9 cellular contexts compared by ENCODE assay signal in genomic region chr3:44339990-44340389, GRCh38. TPM values are rescaled to one million over a fixed set of nuclear protein-coding genes. Genes with fewer than 3 reads are reported as not detected.
DNase-seq lines count a peak whose midpoint lies in the region; ATAC-seq and TF ChIP-seq lines count a peak whose summit lies in the region.
"Had no signal": no experiment of that assay in that cellular context is flagged by ENCODE, and none has a peak within 500 bp of the region (broad histone marks: within the 10 kb centered on the region; RNA-seq: fewer than 3 reads in every experiment).

No MANE protein-coding gene starts in this region.

- no peak overlapping the region for H3K9ac ChIP-seq in neural cell (ENCODE audit: low read length)

- no peaks in the 10 kb centered on the region for H4K20me1 ChIP-seq in neural cell (ENCODE audit: insufficient read depth)

- peak overlapping the region; percentile 96 for H3K4me2 ChIP-seq in neural cell (ENCODE audit: low read length)

- DNase-seq in CD8-positive, alpha-beta T cell = no peak
- DNase-seq in NAMALWA (ENCODE audit: low spot score) = peak; percentile 13
- DNase-seq in dermis blood vessel endothelial cell = peak; percentile 1
- DNase-seq in activated CD4-positive, CD25-positive, alpha-beta regulatory T cell (lab: John Stamatoyannopoulos, UW) = no peak
- DNase-seq in hepatic stellate cell (ENCODE audit: low spot score) = no peak
- no peak for DNase-seq in DMS79 (lab: John Stamatoyannopoulos, UW)
- DNase-seq in hippocampal formation (lab: John Stamatoyannopoulos, UW) = no peak
- DNase-seq: left lung had no signal

- H3K36me3 ChIP-seq in CD8-positive, alpha-beta T cell (ENCODE audit: insufficient read depth, low read length) = no peaks in the 10 kb centered on the region
- no peaks in the 10 kb centered on the region for H3K36me3 ChIP-seq in neural cell (ENCODE audit: insufficient read depth, low read length)
- H3K36me3 ChIP-seq: left lung had no signal

- TF ChIP-seq RAD21 in neural cell (conservative IDR thresholded peaks at IDR 0.05) = no peak

- peak overlapping the region; percentile 50 for H3K27ac Mint-ChIP-seq in CD8-positive, alpha-beta T cell

- no peak for TF ChIP-seq EP300 in neural cell (conservative IDR thresholded peaks at IDR 0.05; ENCODE audit: poor library complexity, severe bottlenecking)

- ATAC-seq in CD8-positive, alpha-beta T cell = no peak
- ATAC-seq: left lung had no signal

- H3K9me2 ChIP-seq in neural cell (ENCODE audit: insufficient read depth, low read length) = no peaks in the 10 kb centered on the region

- H3K4me1 Mint-ChIP-seq in CD8-positive, alpha-beta T cell (ENCODE audit: low read depth) = peaks cover 34% of the 10 kb centered on the region

- POLR2A ChIA-PET in CD8-positive, alpha-beta T cell (lab: Charles Lee) = interaction anchor here (3.0 kb wide), 1 partner anchor 171 kb away, joined by 23 read pairs; no protein-coding TSS in a partner anchor

- no peak overlapping the region for H2AFZ ChIP-seq in neural cell (ENCODE audit: low read depth, low read length)

- no peaks in the 10 kb centered on the region for H3K9me3 Mint-ChIP-seq in CD8-positive, alpha-beta T cell

- H3K9me3 ChIP-seq in CD8-positive, alpha-beta T cell (ENCODE audit: low read length) = no peaks in the 10 kb centered on the region
- no peaks in the 10 kb centered on the region for H3K9me3 ChIP-seq in neural cell (ENCODE audit: low read length)
- H3K9me3 ChIP-seq: left lung had no signal

- peaks cover 11% of the 10 kb centered on the region for H3K36me3 Mint-ChIP-seq in CD8-positive, alpha-beta T cell

- no peak overlapping the region for H3K27ac ChIP-seq in CD8-positive, alpha-beta T cell (ENCODE audit: low read depth, low read length)
- H3K27ac ChIP-seq in neural cell (ENCODE audit: low read length) = no peak overlapping the region

- no peak overlapping the region for H3K4me3 ChIP-seq in CD8-positive, alpha-beta T cell (ENCODE audit: low read depth, low read length)
- peak overlapping the region; percentile 67 for H3K4me3 ChIP-seq in neural cell (ENCODE audit: low read length)

- CTCF ChIA-PET in CD8-positive, alpha-beta T cell (lab: Charles Lee) = no interaction called here

- H3F3A ChIP-seq in neural cell (ENCODE audit: insufficient read depth, low read length, poor library complexity, severe bottlenecking) = no peaks in the 10 kb centered on the region

- TF ChIP-seq CTCF in CD8-positive, alpha-beta T cell (IDR thresholded peaks at IDR 0.05) = no peak
- TF ChIP-seq CTCF in neural cell (IDR thresholded peaks at IDR 0.05; ENCODE audit: poor library complexity, severe bottlenecking) = no peak

- peak overlapping the region; percentile 93 for H3K4me3 Mint-ChIP-seq in CD8-positive, alpha-beta T cell

- intact Hi-C loops in CD8-positive, alpha-beta T cell (cut with DNase I, micrococcal nuclease) = loop anchor here (1.0 to 10.0 kb wide), 8 partner anchors 421 to 1838 kb away; partner anchors contain the start of genes ANO10 (in 2 of the 2), KIAA1143 (in 2 of the 2), KIF15 (in 2 of the 2) and EXOSC7 (in 1 of the 2)

- no peaks in the 10 kb centered on the region for H3K27me3 Mint-ChIP-seq in CD8-positive, alpha-beta T cell (ENCODE audit: low read depth)

- peaks cover 33% of the 10 kb centered on the region for H3K79me2 ChIP-seq in neural cell (replicated peaks; ENCODE audit: insufficient read depth, low read length)

- peaks cover 15% of the 10 kb centered on the region for H3K4me1 ChIP-seq in CD8-positive, alpha-beta T cell (ENCODE audit: insufficient read depth, low read length)

- H3K27me3 ChIP-seq in CD8-positive, alpha-beta T cell (ENCODE audit: insufficient read depth, low read length) = no peaks in the 10 kb centered on the region
- H3K27me3 ChIP-seq in neural cell (ENCODE audit: insufficient read depth, low read depth, low read length) = no peaks in the 10 kb centered on the region
- H3K27me3 ChIP-seq: left lung had no signal

TF ChIP-seq in neural cell, 6 proteins besides CTCF, POLR2A, EP300 and RAD21:
- TF ChIP-seq SMC3 (conservative IDR thresholded peaks at IDR 0.05; ENCODE audit: poor library complexity) (no peak), EZH2 (IDR thresholded peaks at IDR 0.05; ENCODE audit: borderline replicate concordance, insufficient read depth, low read length, poor library complexity, severe bottlenecking) (no peak), REST (IDR thresholded peaks at IDR 0.05; ENCODE audit: borderline replicate concordance) (no peak), MXI1 (conservative IDR thresholded peaks at IDR 0.05; ENCODE audit: poor library complexity, severe bottlenecking) (no peak), POLR2AphosphoS5 (IDR thresholded peaks at IDR 0.05) (no peak), TAF1 (IDR thresholded peaks at IDR 0.05; ENCODE audit: low read depth) (no peak)

RNA-seq across cellular contexts. Expression of gene TCAIM, which starts 1.4 kb away (rescaled TPM):
- total RNA-seq in CD8-positive, alpha-beta T cell = 1 to 10 TPM; 3.1 to 3.7 TPM
- total RNA-seq in dermis blood vessel endothelial cell = 25.4 and 31.6 TPM in 2 replicates
- polyA plus RNA-seq in neural cell = 31.2 and 38.1 TPM in 2 replicates
- polyA minus RNA-seq in neural cell = 72.1 and 79.9 TPM in 2 replicates

Comparison
In these comparisons a context has a peak if more than half of its experiments do, and no peak if none do; other contexts are left out.
1. DNase-seq: peak in NAMALWA (single experiment) and dermis blood vessel endothelial cell (single experiment); none in CD8-positive, alpha-beta T cell (0 of 7), activated CD4-positive, CD25-positive, alpha-beta regulatory T cell (0 of 4), hepatic stellate cell (single experiment), DMS79 (single experiment) and hippocampal formation (0 of 2).